12 cellular contexts compared by ENCODE assay signal in the genomic region with DNA sequence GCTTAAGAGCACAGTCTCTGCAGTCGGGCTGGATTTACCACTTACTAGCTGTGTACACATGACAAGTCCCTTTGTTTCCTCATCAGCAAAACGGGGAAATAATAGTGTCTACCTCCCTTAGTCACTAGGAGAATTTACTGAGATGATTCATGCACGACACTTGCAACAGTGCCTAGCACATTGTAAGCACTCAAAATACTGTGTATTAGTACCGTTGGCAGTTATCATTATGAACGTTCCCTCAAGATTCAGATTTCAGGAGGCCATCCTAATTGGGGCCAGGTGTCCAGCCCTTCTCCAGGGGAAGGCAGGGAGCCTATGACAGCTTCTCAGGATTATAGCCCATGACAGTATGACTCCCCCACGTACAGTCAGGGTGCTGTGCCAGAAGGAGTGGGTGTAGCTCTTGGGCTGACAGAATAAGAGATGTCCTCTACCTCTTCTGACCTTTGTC.
DNase-seq lines count a peak whose midpoint lies in the region; ATAC-seq and TF ChIP-seq lines count a peak whose summit lies in the region.
"Had no signal": no experiment of that assay in that cellular context is flagged by ENCODE, and none has a peak within 500 bp of the region (broad histone marks: within the 10 kb centered on the region; RNA-seq: fewer than 3 reads in every experiment).

No MANE protein-coding gene starts in this region.

- ATAC-seq in omental fat pad (ENCODE audit: low FRiP score) (peak; percentile 35), left lobe of liver (no peak)

- no peaks in the 10 kb centered on the region for H3K36me3 ChIP-seq in adipocyte (ENCODE audit: control insufficient read depth, insufficient read depth, low read length, severe bottlenecking)
- H3K36me3 ChIP-seq: BE2C had no signal

- H3K36me3 Mint-ChIP-seq in activated CD4-positive, alpha-beta T cell treated with anti-CD3 and anti-CD28 coated beads, Interleukin-2, amount 10 ng/mL, durations not matched to agents 24 days and 14 days (ENCODE audit: low read depth): peaks cover 70% of the 10 kb centered on the region

- no peak overlapping the region for H3K9ac ChIP-seq in adipocyte (ENCODE audit: low read length)

- H3K4me1 Mint-ChIP-seq in activated CD4-positive, alpha-beta T cell treated with anti-CD3 and anti-CD28 coated beads, Interleukin-2, amount 10 ng/mL, durations not matched to agents 24 days and 14 days: peaks cover 49% of the 10 kb centered on the region

- intact Hi-C loops in activated CD4-positive, alpha-beta T cell treated with anti-CD3 and anti-CD28 coated beads, Interleukin-2, amount 10 ng/mL, durations not matched to agents 24 days and 14 days (cut with micrococcal nuclease): no loop called here

- no peak for TF ChIP-seq CTCF in omental fat pad (IDR thresholded peaks at IDR 0.05)

- no peak overlapping the region for H3K4me3 Mint-ChIP-seq in activated CD4-positive, alpha-beta T cell treated with anti-CD3 and anti-CD28 coated beads, Interleukin-2, amount 10 ng/mL, durations not matched to agents 24 days and 14 days
- H3K4me3 Mint-ChIP-seq: endodermal cell had no signal

- no peaks in the 10 kb centered on the region for H3K27me3 ChIP-seq in adipocyte (replicated peaks; ENCODE audit: control insufficient read depth, insufficient read depth, low read length)
- H3K27me3 ChIP-seq: BE2C had no signal

- no peaks in the 10 kb centered on the region for H3K27me3 Mint-ChIP-seq in activated CD4-positive, alpha-beta T cell treated with anti-CD3 and anti-CD28 coated beads, Interleukin-2, amount 10 ng/mL, durations not matched to agents 24 days and 14 days

- H3K27ac Mint-ChIP-seq in activated CD4-positive, alpha-beta T cell treated with anti-CD3 and anti-CD28 coated beads, Interleukin-2, amount 10 ng/mL, durations not matched to agents 24 days and 14 days: peak overlapping the region; percentile 76
- H3K27ac Mint-ChIP-seq: endodermal cell had no signal

- H3K4me3 ChIP-seq in adipocyte (ENCODE audit: low read length): no peak overlapping the region
- H3K4me3 ChIP-seq: SK-N-MC had no signal

- H3K4me1 ChIP-seq in adipocyte (ENCODE audit: control insufficient read depth, insufficient read depth, low read length): peaks cover 34% of the 10 kb centered on the region
- H3K4me1 ChIP-seq: BE2C had no signal

- H3K9me3 ChIP-seq in adipocyte (ENCODE audit: control insufficient read depth, low read length): no peaks in the 10 kb centered on the region
- H3K9me3 ChIP-seq: BE2C had no signal

- DNase-seq in activated CD4-positive, alpha-beta T cell treated with anti-CD3 and anti-CD28 coated beads, Interleukin-2, amount 10 ng/mL, durations not matched to agents 24 days and 14 days: no peak
- DNase-seq in activated CD4-positive, alpha-beta T cell treated with anti-CD3 and anti-CD28 coated beads, Interleukin-2, amount 50 U/mL, for 1 hour: no peak
- DNase-seq in Kasumi-1 (lab: John Stamatoyannopoulos, UW) (peak; percentile 41 to 44), adipocyte (ENCODE audit: low read depth) (peak; percentile 31), omental fat pad (ENCODE audit: low spot score) (no peak), left lobe of liver (ENCODE audit: low spot score) (no peak), NCI-H1930 (lab: John Stamatoyannopoulos, UW) (no peak), NCI-H2081 treated with DMSO at 0.1 percent for 48 hours (lab: John Stamatoyannopoulos, UW) (no peak)
- DNase-seq: BE2C, endodermal cell, NCI-H2107 had no signal

- H3K9me3 Mint-ChIP-seq in activated CD4-positive, alpha-beta T cell treated with anti-CD3 and anti-CD28 coated beads, Interleukin-2, amount 10 ng/mL, durations not matched to agents 24 days and 14 days: no peaks in the 10 kb centered on the region
- H3K9me3 Mint-ChIP-seq: endodermal cell had no signal

Comparison
In these comparisons a context has a peak if more than half of its experiments do, and no peak if none do; other contexts are left out.
1. DNase-seq: peak in Kasumi-1 (2 of 2) and adipocyte (single experiment); none in activated CD4-positive, alpha-beta T cell treated with anti-CD3 and anti-CD28 coated beads, Interleukin-2, amount 10 ng/mL, durations not matched to agents 24 days and 14 days (single experiment), activated CD4-positive, alpha-beta T cell treated with anti-CD3 and anti-CD28 coated beads, Interleukin-2, amount 50 U/mL, for 1 hour (single experiment), omental fat pad (single experiment), left lobe of liver (single experiment), NCI-H1930 (0 of 2) and NCI-H2081 treated with DMSO at 0.1 percent for 48 hours (single experiment).